Comparison of ENCODE assay signal across 9 cellular contexts in the genomic region with DNA sequence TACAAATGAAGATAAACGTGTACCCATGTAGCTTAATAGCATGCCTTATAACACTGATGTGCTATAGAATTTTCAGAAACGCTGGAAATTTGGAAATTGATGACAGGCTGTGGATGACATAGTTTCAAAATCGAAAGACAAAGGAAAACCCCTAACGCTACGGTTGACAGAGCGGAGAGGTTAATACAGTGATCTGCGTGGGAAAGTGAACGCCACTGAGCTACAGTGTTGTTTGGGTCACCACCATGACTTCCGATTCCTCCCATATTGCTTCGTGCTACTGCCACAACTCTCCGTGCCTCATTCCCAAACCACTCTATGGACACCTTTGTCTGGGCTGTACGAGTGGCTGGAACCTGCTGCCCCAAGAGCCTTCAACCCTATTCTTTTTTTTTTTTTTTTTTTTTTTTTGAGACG. TPM values are rescaled to one million over a fixed set of nuclear protein-coding genes. Genes with fewer than 3 reads are reported as not detected.
DNase-seq lines count a peak whose midpoint lies in the region; ATAC-seq, FAIRE-seq and TF ChIP-seq lines count a peak whose summit lies in the region.
"Had no signal": no experiment of that assay in that cellular context is flagged by ENCODE, and none has a peak within 500 bp of the region (broad histone marks: within the 10 kb centered on the region; RNA-seq: fewer than 3 reads in every experiment).

No MANE protein-coding gene starts in this region.

- H3K36me3 Mint-ChIP-seq in dendritic cell treated with granulocyte-macrophage colony-stimulating factor and Interleukin-4, amounts not matched to agents 40 ng/mL and 50 ng/mL, for 4 days (ENCODE audit: low read depth): no peaks in the 10 kb centered on the region

- no peaks in the 10 kb centered on the region for H3K36me3 ChIP-seq in H7 (replicated peaks; ENCODE audit: control insufficient read depth, insufficient read depth, low read length)
- H3K36me3 ChIP-seq: right lobe of liver had no signal

- H3K27me3 ChIP-seq in H7 (ENCODE audit: control insufficient read depth, insufficient read depth, low read length): peaks cover 99% of the 10 kb centered on the region

- 21% methylated on average over 13 of the region's 13 CpGs for WGBS in A549 (ENCODE audit: missing lambda C conversion rate)

- H3K4me2 ChIP-seq in A549: peak overlapping the region; percentile 97

- no peaks in the 10 kb centered on the region for H3K9me3 Mint-ChIP-seq in dendritic cell treated with granulocyte-macrophage colony-stimulating factor and Interleukin-4, amounts not matched to agents 40 ng/mL and 50 ng/mL, for 4 days

- H3K9me3 ChIP-seq in A549: no peaks in the 10 kb centered on the region
- H3K9me3 ChIP-seq: right lobe of liver had no signal

- no peak for FAIRE-seq in A549 (lab: Jason Lieb, UNC)

- TF ChIP-seq POLR2A in A549 (IDR thresholded peaks at IDR 0.05; ENCODE audit: low read length): no peak

- TF ChIP-seq EP300 in A549 (IDR thresholded peaks at IDR 0.05): no peak

- H3K4me3 ChIP-seq in A549 (peak overlapping the region; percentile 72), H7 (ENCODE audit: insufficient read depth, low read depth, low read length) (no peak overlapping the region), foreskin fibroblast (ENCODE audit: low read depth in 1 of 2, low read length in 2 of 2) (no peak overlapping the region)

- H3K27ac ChIP-seq in A549: peak overlapping the region; percentile 76 to 91; a peak in 5 of 6 replicates
- H3K27ac ChIP-seq: right lobe of liver had no signal

- TF ChIP-seq CTCF in A549 (IDR thresholded peaks at IDR 0.05): no peak
- TF ChIP-seq CTCF in omental fat pad (IDR thresholded peaks at IDR 0.05): no peak
- no peak for TF ChIP-seq CTCF in foreskin fibroblast (IDR thresholded peaks at IDR 0.05; ENCODE audit: low read depth, low read length)

- no peak overlapping the region for H3K27ac Mint-ChIP-seq in dendritic cell treated with granulocyte-macrophage colony-stimulating factor and Interleukin-4, amounts not matched to agents 40 ng/mL and 50 ng/mL, for 4 days

- peaks cover 6% of the 10 kb centered on the region; the same call in 2 of the 3 replicates for H3K4me1 ChIP-seq in A549

- no peak for ATAC-seq in A549
- ATAC-seq in GM18909 (IDR thresholded peaks at IDR 0.05; ENCODE audit: poor library complexity, unreplicated experiment): peak; percentile 37
- peak; percentile 34 for ATAC-seq in HG03354 (IDR thresholded peaks at IDR 0.05; ENCODE audit: poor library complexity, severe bottlenecking, unreplicated experiment)
- ATAC-seq in omental fat pad (ENCODE audit: low FRiP score): no peak

- peaks cover 76% of the 10 kb centered on the region for H3K27me3 Mint-ChIP-seq in dendritic cell treated with granulocyte-macrophage colony-stimulating factor and Interleukin-4, amounts not matched to agents 40 ng/mL and 50 ng/mL, for 4 days

- peaks cover 35% of the 10 kb centered on the region for H3K4me1 Mint-ChIP-seq in dendritic cell treated with granulocyte-macrophage colony-stimulating factor and Interleukin-4, amounts not matched to agents 40 ng/mL and 50 ng/mL, for 4 days (ENCODE audit: low read depth)

- CTCF ChIA-PET in A549 (lab: Yijun Ruan, JAX): interaction anchor here (0.6 to 2.2 kb wide), 15 partner anchors 9 to 554 kb away, joined by 3 to 12 read pairs (median 5); a partner anchor contains a TSS

- intact Hi-C loops in dendritic cell treated with granulocyte-macrophage colony-stimulating factor and Interleukin-4, amounts not matched to agents 40 ng/mL and 50 ng/mL, for 4 days (cut with micrococcal nuclease): no loop called here

- no peak for DNase-seq in A549 (ENCODE audit: low read depth in 1 of 2, low spot score in 1 of 2)
- no peak for DNase-seq in SHP77 treated with DMSO at 0.1 percent for 48 hours (lab: John Stamatoyannopoulos, UW)
- DNase-seq in omental fat pad (ENCODE audit: low spot score): no peak
- no peak for DNase-seq in H7
- no peak for DNase-seq in foreskin fibroblast

- TF ChIP-seq RAD21 in A549 (conservative IDR thresholded peaks at IDR 0.05 in 1 of 2, IDR thresholded peaks at IDR 0.05 in 1 of 2): no peak

- POLR2A ChIA-PET in A549 (lab: Yijun Ruan, JAX): interaction anchor here (0.7 to 2.1 kb wide), 5 partner anchors 7 to 544 kb away, joined by 3 to 7 read pairs (median 5); a partner anchor contains a TSS

- H3K4me3 Mint-ChIP-seq in dendritic cell treated with granulocyte-macrophage colony-stimulating factor and Interleukin-4, amounts not matched to agents 40 ng/mL and 50 ng/mL, for 4 days: peak overlapping the region; percentile 77

TF ChIP-seq in A549, 52 proteins besides CTCF, POLR2A, EP300 and RAD21:
- TF ChIP-seq HOXB5 (CRISPR knock-in tag; IDR thresholded peaks at IDR 0.05) (no peak), BHLHE40 (IDR thresholded peaks at IDR 0.05; ENCODE audit: low read depth, low read length) (no peak)
- TF ChIP-seq, protein P1, sequence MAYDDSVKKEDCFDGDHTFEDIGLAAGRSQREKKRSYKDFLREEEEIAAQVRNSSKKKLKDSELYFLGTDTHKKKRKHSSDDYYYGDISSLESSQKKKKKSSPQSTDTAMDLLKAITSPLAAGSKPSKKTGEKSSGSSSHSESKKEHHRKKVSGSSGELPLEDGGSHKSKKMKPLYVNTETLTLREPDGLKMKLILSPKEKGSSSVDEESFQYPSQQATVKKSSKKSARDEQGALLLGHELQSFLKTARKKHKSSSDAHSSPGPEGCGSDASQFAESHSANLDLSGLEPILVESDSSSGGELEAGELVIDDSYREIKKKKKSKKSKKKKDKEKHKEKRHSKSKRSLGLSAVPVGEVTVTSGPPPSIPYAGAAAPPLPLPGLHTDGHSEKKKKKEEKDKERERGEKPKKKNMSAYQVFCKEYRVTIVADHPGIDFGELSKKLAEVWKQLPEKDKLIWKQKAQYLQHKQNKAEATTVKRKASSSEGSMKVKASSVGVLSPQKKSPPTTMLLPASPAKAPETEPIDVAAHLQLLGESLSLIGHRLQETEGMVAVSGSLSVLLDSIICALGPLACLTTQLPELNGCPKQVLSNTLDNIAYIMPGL (CRISPR knock-in tag; IDR thresholded peaks at IDR 0.05; ENCODE audit: borderline replicate concordance): no peak
- TF ChIP-seq, protein P2, sequence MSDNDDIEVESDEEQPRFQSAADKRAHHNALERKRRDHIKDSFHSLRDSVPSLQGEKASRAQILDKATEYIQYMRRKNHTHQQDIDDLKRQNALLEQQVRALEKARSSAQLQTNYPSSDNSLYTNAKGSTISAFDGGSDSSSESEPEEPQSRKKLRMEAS (IDR thresholded peaks at IDR 0.05): no peak

RNA-seq across cellular contexts. Expression of a gene that starts 7.3 kb away (rescaled TPM):
- polyA plus RNA-seq in A549 (2011; rRNA removed) (0.01 TPM in 1 of 2 replicates, not detected in the other), A549 (2017; fragmentation: RNase III; extraction: RNeasy Plus Mini Kit Qiagen cat#74134 plus additional on column Dnase treatment) (0.03 to 0.04 TPM (median 0.04 TPM) in 3 replicates)
- polyA plus RNA-seq in A549 (2012; cell fraction: cytosol; rRNA removed): 0.04 TPM in 2 replicates
- polyA plus RNA-seq in A549 (2012; cell fraction: nucleus; rRNA removed): 0.02 TPM in 2 replicates
- polyA minus RNA-seq in A549 (2011; rRNA and poly(A)+ RNA removed): not detected in 2 replicates
- total RNA-seq in omental fat pad: not detected
- not detected in 2 replicates for total RNA-seq in H7 (2014; rRNA removed; shearing (Covaris generic))
- total RNA-seq: right lobe of liver had no signal

Comparison
In these comparisons a context has a peak if more than half of its experiments do, and no peak if none do; other contexts are left out.
1. ATAC-seq: peak in GM18909 (single experiment) and HG03354 (single experiment); none in A549 (0 of 2) and omental fat pad (single experiment).